Comparison of ENCODE assay signal across 1 cellular context in the genomic region with DNA sequence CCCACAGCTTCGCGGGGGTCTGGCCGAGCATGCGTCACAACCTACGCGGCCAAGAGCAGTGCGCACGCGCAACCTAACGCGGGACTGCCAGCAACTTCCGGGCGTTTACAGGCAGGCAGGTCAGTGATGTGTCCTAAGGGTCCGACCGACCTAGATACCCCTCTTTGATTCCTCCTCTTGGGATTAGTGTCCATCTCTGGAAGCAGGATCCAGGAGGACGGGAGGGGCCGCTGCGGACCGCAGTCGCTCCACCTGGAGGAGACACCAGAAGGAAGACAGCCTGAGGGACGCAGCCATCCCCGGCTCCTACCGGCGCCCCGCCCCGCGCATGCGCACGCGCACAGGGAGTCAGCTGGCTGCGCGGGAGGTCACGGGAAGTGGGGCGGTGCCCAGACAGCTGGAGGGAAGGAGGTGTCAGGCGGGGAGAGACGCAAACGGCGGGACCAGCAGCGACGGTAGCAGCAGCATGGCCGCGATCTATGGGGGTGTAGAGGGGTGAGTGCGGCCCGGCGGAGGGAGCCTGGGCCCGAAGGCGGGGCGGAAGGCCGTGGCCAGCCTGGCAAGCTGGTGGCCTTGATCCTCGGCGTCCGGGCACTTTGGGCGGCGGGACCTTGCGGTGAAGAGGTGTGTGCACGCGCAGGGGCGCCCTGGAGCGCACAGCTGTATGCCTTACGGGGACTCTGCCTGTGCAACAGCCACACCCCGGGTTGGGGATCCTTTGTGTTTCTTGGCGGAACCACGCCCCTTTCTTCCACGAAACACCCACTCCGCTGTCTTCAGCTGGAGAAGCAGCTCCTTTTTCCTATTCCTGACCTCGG.
TF ChIP-seq lines count a peak whose summit lies in the region.

Gene NAGK, plus strand, starts transcription at position 431 of the 818 bp plus-strand sequence. Its CDS starts 36 bp downstream, at position 467.

TF ChIP-seq in HepG2, 621 proteins besides CTCF, POLR2A, EP300 and RAD21 (continued from another document and continues in another):
- TF ChIP-seq HNF1A (IDR thresholded peaks at IDR 0.05; ENCODE audit: low read depth) (no peak), HNF1A (CRISPR knock-in tag; IDR thresholded peaks at IDR 0.05; ENCODE audit: borderline replicate concordance) (peak; percentile 79; the same call in 1 of the 2 replicates), GATA4 (IDR thresholded peaks at IDR 0.05; ENCODE audit: borderline replicate concordance, low read depth) (peak; percentile 80; the same call in 1 of the 2 replicates), TBP (CRISPR knock-in tag; IDR thresholded peaks at IDR 0.05) (no peak), ZBTB1 (CRISPR knock-in tag; IDR thresholded peaks at IDR 0.05; ENCODE audit: borderline replicate concordance) (no peak), ZNF597 (CRISPR knock-in tag; IDR thresholded peaks at IDR 0.05) (no peak), MED8 (CRISPR knock-in tag; IDR thresholded peaks at IDR 0.05; ENCODE audit: insufficient replicate concordance) (peak; percentile 93), ZNF543 (CRISPR knock-in tag; IDR thresholded peaks at IDR 0.05) (peak; percentile 94; the same call in 1 of the 2 replicates), HHEX (CRISPR knock-in tag; IDR thresholded peaks at IDR 0.05) (no peak), SMARCE1 (IDR thresholded peaks at IDR 0.05; ENCODE audit: borderline replicate concordance) (no peak), POLR2G (IDR thresholded peaks at IDR 0.05; ENCODE audit: low read depth, low read length) (peak; percentile 100), ZNF337 (CRISPR knock-in tag; IDR thresholded peaks at IDR 0.05; ENCODE audit: borderline replicate concordance, low read depth) (peak; percentile 97), BCL3 (CRISPR knock-in tag; IDR thresholded peaks at IDR 0.05) (peak; percentile 98), ZNF614 (CRISPR knock-in tag; IDR thresholded peaks at IDR 0.05; ENCODE audit: borderline replicate concordance) (peak; percentile 96; the same call in 1 of the 2 replicates), ZBTB7B (CRISPR knock-in tag; IDR thresholded peaks at IDR 0.05) (peak; percentile 63; the same call in 1 of the 2 replicates), SNRNP70 (IDR thresholded peaks at IDR 0.05; ENCODE audit: low read depth, low read length) (no peak), ZNF354B (CRISPR knock-in tag; IDR thresholded peaks at IDR 0.05) (peak; percentile 75; the same call in 1 of the 2 replicates), GPBP1L1 (CRISPR knock-in tag; IDR thresholded peaks at IDR 0.05) (no peak), ZNF432 (CRISPR knock-in tag; IDR thresholded peaks at IDR 0.05; ENCODE audit: borderline replicate concordance) (no peak), ZSCAN21 (CRISPR knock-in tag; IDR thresholded peaks at IDR 0.05; ENCODE audit: borderline replicate concordance) (peak; percentile 95), POLR2AphosphoS5 (IDR thresholded peaks at IDR 0.05; ENCODE audit: low read depth, low read length) (peak; percentile 100), MXD3 (CRISPR knock-in tag; IDR thresholded peaks at IDR 0.05) (peak; percentile 96), SAFB2 (CRISPR knock-in tag; IDR thresholded peaks at IDR 0.05; ENCODE audit: borderline replicate concordance, low read depth) (peak; percentile 96), CREB1 (IDR thresholded peaks at IDR 0.05) (peak; percentile 86), CREB1 (CRISPR knock-in tag; IDR thresholded peaks at IDR 0.05) (peak; percentile 78), CERS6 (CRISPR knock-in tag; IDR thresholded peaks at IDR 0.05) (peak; percentile 7; the same call in 1 of the 2 replicates), NFKB2 (CRISPR knock-in tag; IDR thresholded peaks at IDR 0.05; ENCODE audit: borderline replicate concordance) (peak; percentile 95), ZNF777 (CRISPR knock-in tag; IDR thresholded peaks at IDR 0.05) (peak; percentile 65), PCBP2 (optimal IDR thresholded peaks at IDR 0.05; ENCODE audit: low read depth, low read length, poor library complexity, severe bottlenecking) (no peak)
- TF ChIP-seq, protein P1, sequence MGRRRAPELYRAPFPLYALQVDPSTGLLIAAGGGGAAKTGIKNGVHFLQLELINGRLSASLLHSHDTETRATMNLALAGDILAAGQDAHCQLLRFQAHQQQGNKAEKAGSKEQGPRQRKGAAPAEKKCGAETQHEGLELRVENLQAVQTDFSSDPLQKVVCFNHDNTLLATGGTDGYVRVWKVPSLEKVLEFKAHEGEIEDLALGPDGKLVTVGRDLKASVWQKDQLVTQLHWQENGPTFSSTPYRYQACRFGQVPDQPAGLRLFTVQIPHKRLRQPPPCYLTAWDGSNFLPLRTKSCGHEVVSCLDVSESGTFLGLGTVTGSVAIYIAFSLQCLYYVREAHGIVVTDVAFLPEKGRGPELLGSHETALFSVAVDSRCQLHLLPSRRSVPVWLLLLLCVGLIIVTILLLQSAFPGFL (CRISPR knock-in tag; IDR thresholded peaks at IDR 0.05): 0 out of 2 replicates have a peak, but pooled peaks have one; percentile 64
- TF ChIP-seq, protein P2, sequence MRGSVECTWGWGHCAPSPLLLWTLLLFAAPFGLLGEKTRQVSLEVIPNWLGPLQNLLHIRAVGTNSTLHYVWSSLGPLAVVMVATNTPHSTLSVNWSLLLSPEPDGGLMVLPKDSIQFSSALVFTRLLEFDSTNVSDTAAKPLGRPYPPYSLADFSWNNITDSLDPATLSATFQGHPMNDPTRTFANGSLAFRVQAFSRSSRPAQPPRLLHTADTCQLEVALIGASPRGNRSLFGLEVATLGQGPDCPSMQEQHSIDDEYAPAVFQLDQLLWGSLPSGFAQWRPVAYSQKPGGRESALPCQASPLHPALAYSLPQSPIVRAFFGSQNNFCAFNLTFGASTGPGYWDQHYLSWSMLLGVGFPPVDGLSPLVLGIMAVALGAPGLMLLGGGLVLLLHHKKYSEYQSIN (CRISPR knock-in tag; IDR thresholded peaks at IDR 0.05; ENCODE audit: borderline replicate concordance): no peak
- TF ChIP-seq, protein P3, sequence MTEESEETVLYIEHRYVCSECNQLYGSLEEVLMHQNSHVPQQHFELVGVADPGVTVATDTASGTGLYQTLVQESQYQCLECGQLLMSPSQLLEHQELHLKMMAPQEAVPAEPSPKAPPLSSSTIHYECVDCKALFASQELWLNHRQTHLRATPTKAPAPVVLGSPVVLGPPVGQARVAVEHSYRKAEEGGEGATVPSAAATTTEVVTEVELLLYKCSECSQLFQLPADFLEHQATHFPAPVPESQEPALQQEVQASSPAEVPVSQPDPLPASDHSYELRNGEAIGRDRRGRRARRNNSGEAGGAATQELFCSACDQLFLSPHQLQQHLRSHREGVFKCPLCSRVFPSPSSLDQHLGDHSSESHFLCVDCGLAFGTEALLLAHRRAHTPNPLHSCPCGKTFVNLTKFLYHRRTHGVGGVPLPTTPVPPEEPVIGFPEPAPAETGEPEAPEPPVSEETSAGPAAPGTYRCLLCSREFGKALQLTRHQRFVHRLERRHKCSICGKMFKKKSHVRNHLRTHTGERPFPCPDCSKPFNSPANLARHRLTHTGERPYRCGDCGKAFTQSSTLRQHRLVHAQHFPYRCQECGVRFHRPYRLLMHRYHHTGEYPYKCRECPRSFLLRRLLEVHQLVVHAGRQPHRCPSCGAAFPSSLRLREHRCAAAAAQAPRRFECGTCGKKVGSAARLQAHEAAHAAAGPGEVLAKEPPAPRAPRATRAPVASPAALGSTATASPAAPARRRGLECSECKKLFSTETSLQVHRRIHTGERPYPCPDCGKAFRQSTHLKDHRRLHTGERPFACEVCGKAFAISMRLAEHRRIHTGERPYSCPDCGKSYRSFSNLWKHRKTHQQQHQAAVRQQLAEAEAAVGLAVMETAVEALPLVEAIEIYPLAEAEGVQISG (CRISPR knock-in tag; IDR thresholded peaks at IDR 0.05): peak; percentile 94
- TF ChIP-seq, protein P4, sequence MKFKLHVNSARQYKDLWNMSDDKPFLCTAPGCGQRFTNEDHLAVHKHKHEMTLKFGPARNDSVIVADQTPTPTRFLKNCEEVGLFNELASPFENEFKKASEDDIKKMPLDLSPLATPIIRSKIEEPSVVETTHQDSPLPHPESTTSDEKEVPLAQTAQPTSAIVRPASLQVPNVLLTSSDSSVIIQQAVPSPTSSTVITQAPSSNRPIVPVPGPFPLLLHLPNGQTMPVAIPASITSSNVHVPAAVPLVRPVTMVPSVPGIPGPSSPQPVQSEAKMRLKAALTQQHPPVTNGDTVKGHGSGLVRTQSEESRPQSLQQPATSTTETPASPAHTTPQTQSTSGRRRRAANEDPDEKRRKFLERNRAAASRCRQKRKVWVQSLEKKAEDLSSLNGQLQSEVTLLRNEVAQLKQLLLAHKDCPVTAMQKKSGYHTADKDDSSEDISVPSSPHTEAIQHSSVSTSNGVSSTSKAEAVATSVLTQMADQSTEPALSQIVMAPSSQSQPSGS (CRISPR knock-in tag; IDR thresholded peaks at IDR 0.05): peak; percentile 93
